ENCODE assay signal across 9 cellular contexts in the genomic region with DNA sequence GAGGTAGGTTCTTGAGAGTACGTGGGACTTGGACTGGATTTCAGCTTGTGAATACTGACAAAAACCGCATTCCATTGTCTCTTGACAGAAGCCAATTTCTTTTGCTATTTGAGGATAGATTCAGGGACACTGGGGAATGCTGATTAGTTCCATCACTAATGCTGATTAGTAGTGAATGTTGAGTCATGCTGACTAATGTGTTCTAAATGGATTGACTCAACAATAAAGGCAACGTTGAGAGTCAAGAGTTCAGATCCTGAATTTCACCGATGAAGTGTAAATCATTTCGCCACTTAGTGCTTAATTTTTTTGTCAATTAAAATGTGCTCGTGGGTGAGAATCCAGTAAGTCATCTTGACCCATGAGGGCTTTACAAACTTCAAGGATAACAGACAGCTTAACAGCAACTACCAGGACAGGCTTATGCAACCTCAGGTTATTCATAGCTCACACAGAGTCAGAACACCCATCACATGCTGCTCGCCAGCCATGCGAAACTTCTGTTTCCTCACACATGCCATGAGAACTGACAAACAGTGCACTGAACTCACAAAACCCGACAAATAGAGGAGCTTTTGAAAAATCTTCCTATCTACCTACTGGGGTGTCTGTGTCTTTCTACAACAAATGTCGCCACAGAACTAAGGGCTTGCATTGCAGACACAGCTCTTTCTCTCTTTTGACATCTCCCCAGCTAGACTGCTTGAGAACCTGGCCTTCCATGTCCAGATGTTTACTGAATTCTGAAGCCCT.
DNase-seq lines count a peak whose midpoint lies in the region; ATAC-seq and TF ChIP-seq lines count a peak whose summit lies in the region.
"Had no signal": no experiment of that assay in that cellular context is flagged by ENCODE, and none has a peak within 500 bp of the region (broad histone marks: within the 10 kb centered on the region; RNA-seq: fewer than 3 reads in every experiment).

No MANE protein-coding gene starts in this region.

- TF ChIP-seq CTCF in retinal pigment epithelial cell (conservative IDR thresholded peaks at IDR 0.05; ENCODE audit: low read depth, low read length): no peak

- no peaks in the 10 kb centered on the region for H3K36me3 Mint-ChIP-seq in T-helper 17 cell (ENCODE audit: low read depth)
- H3K36me3 Mint-ChIP-seq in activated CD4-positive, alpha-beta T cell treated with anti-CD3 and anti-CD28 coated beads, Interleukin-2, amount 10 ng/mL, durations not matched to agents 24 days and 14 days (ENCODE audit: low read depth): peaks cover 3% of the 10 kb centered on the region

- peaks cover 12% of the 10 kb centered on the region for H3K4me1 Mint-ChIP-seq in T-helper 17 cell
- H3K4me1 Mint-ChIP-seq in activated CD4-positive, alpha-beta T cell treated with anti-CD3 and anti-CD28 coated beads, Interleukin-2, amount 10 ng/mL, durations not matched to agents 24 days and 14 days: peaks cover 6% of the 10 kb centered on the region

- ATAC-seq in HG03045 (IDR thresholded peaks at IDR 0.05; ENCODE audit: unreplicated experiment) (peak; percentile 73), T-helper 17 cell (peak; percentile 68), Right ventricle myocardium superior (ENCODE audit: poor library complexity) (peak; percentile 93)

- no peak overlapping the region for H3K4me3 Mint-ChIP-seq in T-helper 17 cell
- no peak overlapping the region for H3K4me3 Mint-ChIP-seq in activated CD4-positive, alpha-beta T cell treated with anti-CD3 and anti-CD28 coated beads, Interleukin-2, amount 10 ng/mL, durations not matched to agents 24 days and 14 days
- H3K4me3 Mint-ChIP-seq: activated naive CD8-positive, alpha-beta T cell treated with anti-CD3 and anti-CD28 coated beads, Interleukin-2, amount 10 ng/mL, durations not matched to agents 7 days and 5 days had no signal

- intact Hi-C loops in Right ventricle myocardium superior (cut with DNase I): no loop called here
- intact Hi-C loops in activated CD4-positive, alpha-beta T cell treated with anti-CD3 and anti-CD28 coated beads, Interleukin-2, amount 10 ng/mL, durations not matched to agents 24 days and 14 days (cut with micrococcal nuclease): no loop called here

- H3K4me3 ChIP-seq in retinal pigment epithelial cell (ENCODE audit: low read length): no peak overlapping the region

- H3K27me3 Mint-ChIP-seq in T-helper 17 cell: no peaks in the 10 kb centered on the region
- H3K27me3 Mint-ChIP-seq in activated CD4-positive, alpha-beta T cell treated with anti-CD3 and anti-CD28 coated beads, Interleukin-2, amount 10 ng/mL, durations not matched to agents 24 days and 14 days: no peaks in the 10 kb centered on the region

- H3K27ac Mint-ChIP-seq in T-helper 17 cell: no peak overlapping the region
- H3K27ac Mint-ChIP-seq in activated CD4-positive, alpha-beta T cell treated with anti-CD3 and anti-CD28 coated beads, Interleukin-2, amount 10 ng/mL, durations not matched to agents 24 days and 14 days: no peak overlapping the region
- H3K27ac Mint-ChIP-seq: activated naive CD8-positive, alpha-beta T cell treated with anti-CD3 and anti-CD28 coated beads, Interleukin-2, amount 10 ng/mL, durations not matched to agents 7 days and 5 days had no signal

- peak; percentile 19 for DNase-seq in NCI-H82 (lab: John Stamatoyannopoulos, UW)
- no peak for DNase-seq in NCI-H82 treated with DMSO at 0.1 percent for 48 hours (lab: John Stamatoyannopoulos, UW; ENCODE audit: unreplicated experiment)
- DNase-seq in T-helper 17 cell: no peak
- DNase-seq in Right ventricle myocardium superior: peak; percentile 72
- DNase-seq in retinal pigment epithelial cell (ENCODE audit: low read depth): peak; percentile 99
- DNase-seq in NCI-H748 treated with DMSO at 0.1 percent for 48 hours (lab: John Stamatoyannopoulos, UW): no peak
- DNase-seq in activated CD4-positive, alpha-beta T cell treated with anti-CD3 and anti-CD28 coated beads, Interleukin-2, amount 10 ng/mL, durations not matched to agents 24 days and 14 days: no peak
- DNase-seq: activated naive CD8-positive, alpha-beta T cell treated with anti-CD3 and anti-CD28 coated beads, Interleukin-2, amount 10 ng/mL, durations not matched to agents 7 days and 5 days had no signal

- no peaks in the 10 kb centered on the region for H3K9me3 Mint-ChIP-seq in activated CD4-positive, alpha-beta T cell treated with anti-CD3 and anti-CD28 coated beads, Interleukin-2, amount 10 ng/mL, durations not matched to agents 24 days and 14 days
- H3K9me3 Mint-ChIP-seq: activated naive CD8-positive, alpha-beta T cell treated with anti-CD3 and anti-CD28 coated beads, Interleukin-2, amount 10 ng/mL, durations not matched to agents 7 days and 5 days had no signal

- H3K9me3 ChIP-seq in T-helper 17 cell (ENCODE audit: control insufficient read depth, low read length, poor library complexity, severe bottlenecking): no peaks in the 10 kb centered on the region

Comparison
In these comparisons a context has a peak if more than half of its experiments do, and no peak if none do; other contexts are left out.
1. DNase-seq: peak in NCI-H82 (single experiment), Right ventricle myocardium superior (single experiment) and retinal pigment epithelial cell (single experiment); none in NCI-H82 treated with DMSO at 0.1 percent for 48 hours (single experiment), T-helper 17 cell (0 of 3), NCI-H748 treated with DMSO at 0.1 percent for 48 hours (single experiment) and activated CD4-positive, alpha-beta T cell treated with anti-CD3 and anti-CD28 coated beads, Interleukin-2, amount 10 ng/mL, durations not matched to agents 24 days and 14 days (single experiment).
2. Peak in every context shown above with its lines, with median percentiles within 50 percentile points of each other: ATAC-seq.